Comparison of ENCODE assay signal across 8 cellular contexts in the genomic region with DNA sequence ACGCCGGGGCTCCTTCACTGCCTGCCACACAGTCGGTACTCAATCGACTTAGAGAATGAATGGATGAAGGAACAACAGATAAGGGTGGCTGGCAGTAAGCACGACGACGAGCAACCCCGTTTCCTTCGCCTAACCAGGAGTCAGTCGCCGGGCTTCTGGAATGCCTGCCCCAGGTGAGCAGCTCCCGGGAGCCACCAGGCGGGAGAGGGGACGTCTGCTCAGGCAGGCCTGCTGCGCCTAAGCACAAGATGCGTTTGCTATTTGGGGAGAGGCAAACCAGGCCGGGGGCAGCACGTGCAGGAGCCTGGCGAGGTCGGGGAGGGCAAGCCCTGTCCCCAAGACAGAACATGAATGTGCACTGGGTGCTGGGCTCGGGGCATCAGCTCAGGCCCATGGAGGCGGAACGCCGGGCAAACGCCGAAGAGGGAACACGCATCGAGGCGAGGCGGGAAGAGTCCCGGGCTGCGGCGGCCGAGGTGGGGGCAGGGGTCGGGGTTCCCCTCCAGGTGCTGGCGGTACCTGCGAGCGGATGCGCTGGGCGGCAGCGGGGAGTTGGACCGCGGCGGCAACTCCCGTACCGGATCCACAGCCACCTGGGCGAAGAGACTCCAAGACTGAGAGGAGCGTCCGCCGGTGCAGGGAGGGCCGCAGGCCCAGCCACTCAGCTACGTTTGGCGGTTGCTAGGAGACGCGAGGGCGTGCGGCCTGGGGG.
DNase-seq lines count a peak whose midpoint lies in the region; ATAC-seq and TF ChIP-seq lines count a peak whose summit lies in the region.

CFAP92 (minus strand) TSS at position 616 of the 712 bp plus-strand sequence. CDS start 772 bp downstream, outside the sequence.

- ATAC-seq in HG02884 (IDR thresholded peaks at IDR 0.05; ENCODE audit: unreplicated experiment): peak; percentile 73
- ATAC-seq in HG03025 (IDR thresholded peaks at IDR 0.05; ENCODE audit: low FRiP score, unreplicated experiment): no peak

- TF ChIP-seq CTCF in GM12864 (IDR thresholded peaks at IDR 0.05; ENCODE audit: low read depth, low read length, missing control alignments): no peak

- DNase-seq in GM12864 (ENCODE audit: low read depth): peak; percentile 22
- DNase-seq in NCI-H2107 treated with DMSO at 0.1 percent for 48 hours (lab: John Stamatoyannopoulos, UW; ENCODE audit: unreplicated experiment): peak; percentile 73
- peak; percentile 88 for DNase-seq in activated CD4-positive, CD25-positive, alpha-beta regulatory T cell treated with anti-CD3 and anti-CD28 coated beads, Interleukin-2, amount 50 U/mL, for 72 hours
- DNase-seq in central memory CD4-positive, alpha-beta T cell: peak; percentile 90
- peak; percentile 81 for DNase-seq in kidney tubule cell (ENCODE audit: low spot score)
- peak; percentile 93 for DNase-seq in stimulated activated CD4-positive, alpha-beta T cell treated with anti-CD3 and anti-CD28 coated beads, Interleukin-15, amount 100 ng/mL, for 24 hours

- peak within 1 kb of the TSS; percentile 24 for H3K4me3 ChIP-seq in GM12864 (ENCODE audit: low read depth, low read length)

Comparison
In these comparisons a context has a peak if more than half of its experiments do, and no peak if none do; other contexts are left out.
1. DNase-seq: peak in every context shown above with its lines; median percentile 93 in stimulated activated CD4-positive, alpha-beta T cell treated with anti-CD3 and anti-CD28 coated beads, Interleukin-15, amount 100 ng/mL, for 24 hours; 90 in central memory CD4-positive, alpha-beta T cell; 88 in activated CD4-positive, CD25-positive, alpha-beta regulatory T cell treated with anti-CD3 and anti-CD28 coated beads, Interleukin-2, amount 50 U/mL, for 72 hours; 81 in kidney tubule cell; 73 in NCI-H2107 treated with DMSO at 0.1 percent for 48 hours; 22 in GM12864.